23 cellular contexts compared by ENCODE assay signal in the genomic region with DNA sequence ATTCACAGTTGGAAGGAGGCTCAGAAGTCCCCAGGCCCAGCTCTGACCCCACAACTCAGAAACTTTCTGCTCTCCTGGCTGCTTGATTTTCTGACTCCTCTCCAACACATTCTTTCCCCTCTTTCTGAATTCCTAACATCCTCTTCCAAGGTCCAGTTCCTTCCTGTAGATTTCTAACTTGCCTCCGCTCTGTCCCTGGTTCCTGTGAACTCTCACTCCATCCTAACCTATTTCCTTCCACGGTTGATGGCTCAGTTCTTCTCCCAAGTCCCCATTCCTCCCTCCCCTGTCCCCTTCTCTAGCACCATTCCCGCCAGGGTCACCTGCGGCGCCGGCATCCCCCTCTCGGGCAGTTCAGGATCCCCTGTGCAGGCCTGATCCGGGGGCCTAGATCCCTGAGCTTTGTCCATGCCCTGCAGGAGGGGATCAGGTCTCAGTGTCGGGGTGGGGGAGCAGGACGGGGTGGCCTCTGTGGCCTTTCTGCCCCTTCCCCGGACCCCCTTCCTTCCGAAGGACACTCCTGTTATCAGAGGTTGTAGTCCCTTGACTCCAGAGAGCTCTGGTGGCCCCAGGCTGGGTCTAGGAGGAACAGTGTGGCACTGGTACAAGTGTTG. TPM values are rescaled to one million over a fixed set of nuclear protein-coding genes. Genes with fewer than 3 reads are reported as not detected.
DNase-seq lines count a peak whose midpoint lies in the region; ATAC-seq and TF ChIP-seq lines count a peak whose summit lies in the region.
"Had no signal": no experiment of that assay in that cellular context is flagged by ENCODE, and none has a peak within 500 bp of the region (broad histone marks: within the 10 kb centered on the region; RNA-seq: fewer than 3 reads in every experiment).

No MANE protein-coding gene starts in this region.

- peaks cover 28 to 38% of the 10 kb centered on the region in 2 donors for H3K27me3 Mint-ChIP-seq in natural killer cell treated with Interleukin-12 subunit alpha and Interleukin-12 subunit beta and Interleukin-15 and Interleukin-18, amount 100 ng/mL, for 72 hours
- peaks cover 20 to 23% of the 10 kb centered on the region in 2 donors for H3K27me3 Mint-ChIP-seq in natural killer cell (ENCODE audit: low read depth in 2 of 2)

- no peaks in the 10 kb centered on the region for H3K4me1 Mint-ChIP-seq in natural killer cell treated with Interleukin-12 subunit alpha and Interleukin-12 subunit beta and Interleukin-15 and Interleukin-18, amount 100 ng/mL, for 72 hours (ENCODE audit: low read depth in 2 of 2)
- no peaks in the 10 kb centered on the region for H3K4me1 Mint-ChIP-seq in natural killer cell

- H3K9me3 ChIP-seq in A673 (ENCODE audit: low read depth, low read length, poor library complexity, severe bottlenecking), result no peaks in the 10 kb centered on the region
- H3K9me3 ChIP-seq: A549, BLaER1, lower lobe of right lung, sigmoid colon, SK-N-SH, thoracic aorta had no signal

- no peaks in the 10 kb centered on the region for H3K9me3 Mint-ChIP-seq in natural killer cell treated with Interleukin-12 subunit alpha and Interleukin-12 subunit beta and Interleukin-15 and Interleukin-18, amount 100 ng/mL, for 72 hours
- H3K9me3 Mint-ChIP-seq in natural killer cell, result no peaks in the 10 kb centered on the region
- H3K9me3 Mint-ChIP-seq: dendritic cell treated with granulocyte-macrophage colony-stimulating factor and Interleukin-4, amounts not matched to agents 40 ng/mL and 50 ng/mL, for 4 days; WTC11 had no signal

- H3K36me3 ChIP-seq in A673 (ENCODE audit: insufficient read depth, low read length, poor library complexity, severe bottlenecking), result peaks cover 64% of the 10 kb centered on the region
- H3K36me3 ChIP-seq: BLaER1 had no signal

- POLR2A ChIA-PET in A673 (lab: Charles Lee; ENCODE audit: low non-redundant PET), result interaction anchor here (0.6 kb wide), 1 partner anchor 123 kb away, joined by 3 read pairs; no protein-coding TSS in a partner anchor

- TF ChIP-seq CTCF in natural killer cell (IDR thresholded peaks at IDR 0.05) (no peak), A673 (conservative IDR thresholded peaks at IDR 0.05; ENCODE audit: low read depth, low read length) (no peak)

- no peaks in the 10 kb centered on the region for H3K36me3 Mint-ChIP-seq in natural killer cell treated with Interleukin-12 subunit alpha and Interleukin-12 subunit beta and Interleukin-15 and Interleukin-18, amount 100 ng/mL, for 72 hours
- H3K36me3 Mint-ChIP-seq in natural killer cell, result no peaks in the 10 kb centered on the region

- no TSS peak for BruUV-seq in A673 (replicated peaks; lab: Mats Ljungman, UMichigan)

- H3K27me3 ChIP-seq in layer of hippocampus (ENCODE audit: control insufficient read depth, insufficient read depth, low read length) (no peaks in the 10 kb centered on the region), A673 (replicated peaks; ENCODE audit: insufficient read depth, low read depth, low read length, poor library complexity) (no peaks in the 10 kb centered on the region)
- H3K27me3 ChIP-seq: BLaER1, sigmoid colon had no signal

- ATAC-seq in natural killer cell treated with Interleukin-12 subunit alpha and Interleukin-12 subunit beta and Interleukin-15 and Interleukin-18, amount 100 ng/mL, for 72 hours, result no peak
- no peak for ATAC-seq in natural killer cell
- ATAC-seq: foreskin keratinocyte, WTC11 had no signal

- CTCF ChIA-PET in A673 (lab: Charles Lee), result interaction anchor here (0.6 kb wide), 1 partner anchor 751 kb away, joined by 3 read pairs; no protein-coding TSS in a partner anchor

- intact Hi-C loops in natural killer cell (cut with micrococcal nuclease), result no loop called here
- intact Hi-C loops in A673 (cut with micrococcal nuclease; ENCODE audit: unreplicated experiment), result no loop called here

- H3K27ac ChIP-seq in layer of hippocampus (ENCODE audit: low read depth, low read length) (peak overlapping the region; percentile 90), substantia nigra (ENCODE audit: low read depth, low read length, poor library complexity, severe bottlenecking) (peak overlapping the region; percentile 10), A673 (ENCODE audit: low read depth, low read length, poor library complexity, severe bottlenecking) (no peak overlapping the region)
- H3K27ac ChIP-seq: A549, BLaER1, epithelial cell of prostate, foreskin keratinocyte, lower lobe of right lung, thoracic aorta had no signal

- peaks cover 4% of the 10 kb centered on the region for H3K4me1 ChIP-seq in A673 (ENCODE audit: insufficient read depth, low read length, poor library complexity, severe bottlenecking)
- H3K4me1 ChIP-seq: A549, foreskin keratinocyte, lower lobe of right lung had no signal

- H3K4me3 ChIP-seq in A673 (ENCODE audit: low read depth, low read length, poor library complexity, severe bottlenecking), result no peak overlapping the region
- H3K4me3 ChIP-seq: A549, BLaER1, lower lobe of right lung, sigmoid colon, thoracic aorta had no signal

- DNase-seq in natural killer cell treated with Interleukin-12 subunit alpha and Interleukin-12 subunit beta and Interleukin-15 and Interleukin-18, amount 100 ng/mL, for 72 hours (ENCODE audit: low spot score), result peak; percentile 31
- no peak for DNase-seq in natural killer cell
- no peak for DNase-seq in substantia nigra (lab: John Stamatoyannopoulos, UW)
- no peak for DNase-seq in A673 (ENCODE audit: low spot score)
- no peak for DNase-seq in SIG-M5 (lab: John Stamatoyannopoulos, UW)
- DNase-seq: activated CD4-positive, alpha-beta T cell treated with anti-CD3 and anti-CD28 coated beads, Interleukin-2, amount 50 U/mL, for 4 hours; activated gamma-delta T cell; Calu3; foreskin keratinocyte; hypothalamus; lower lobe of right lung; NCI-H2107; sigmoid colon; SK-N-SH had no signal

- H3K4me3 Mint-ChIP-seq in natural killer cell treated with Interleukin-12 subunit alpha and Interleukin-12 subunit beta and Interleukin-15 and Interleukin-18, amount 100 ng/mL, for 72 hours, result no peak overlapping the region
- H3K4me3 Mint-ChIP-seq in natural killer cell, result no peak overlapping the region
- H3K4me3 Mint-ChIP-seq: dendritic cell treated with granulocyte-macrophage colony-stimulating factor and Interleukin-4, amounts not matched to agents 40 ng/mL and 50 ng/mL, for 4 days; WTC11 had no signal

- no peak overlapping the region for H3K27ac Mint-ChIP-seq in natural killer cell treated with Interleukin-12 subunit alpha and Interleukin-12 subunit beta and Interleukin-15 and Interleukin-18, amount 100 ng/mL, for 72 hours
- H3K27ac Mint-ChIP-seq in natural killer cell, result no peak overlapping the region
- H3K27ac Mint-ChIP-seq: dendritic cell treated with granulocyte-macrophage colony-stimulating factor and Interleukin-4, amounts not matched to agents 40 ng/mL and 50 ng/mL, for 4 days; WTC11 had no signal

RNA-seq across cellular contexts. Expression of a gene that starts 6.0 kb away (rescaled TPM):
- total RNA-seq in natural killer cell treated with Interleukin-12 subunit alpha and Interleukin-12 subunit beta and Interleukin-15 and Interleukin-18, amount 100 ng/mL, for 72 hours, result under 1 TPM in 1 of 2 donors, not detected in 1; 0.42 TPM
- under 1 TPM in 2 of 3 donors, not detected in 1; 0.28 to 1.00 TPM for total RNA-seq in natural killer cell
- 23.0 and 28.4 TPM in 2 replicates for total RNA-seq in A673 (2021)

RNA-seq across cellular contexts. Expression of a gene that starts 6.3 kb away (rescaled TPM):
- not detected for total RNA-seq in natural killer cell treated with Interleukin-12 subunit alpha and Interleukin-12 subunit beta and Interleukin-15 and Interleukin-18, amount 100 ng/mL, for 72 hours
- total RNA-seq in natural killer cell (not detected), A673 (2021) (55.9 and 60.9 TPM in 2 replicates)
- total RNA-seq: Calu3 had no signal

RNA-seq across cellular contexts. Expression of a gene that starts 13.9 kb away (rescaled TPM):
- not detected for total RNA-seq in natural killer cell treated with Interleukin-12 subunit alpha and Interleukin-12 subunit beta and Interleukin-15 and Interleukin-18, amount 100 ng/mL, for 72 hours
- not detected for total RNA-seq in natural killer cell
- total RNA-seq in A673 (2021), result not detected in 2 replicates
- total RNA-seq: bronchial epithelial cell, Calu3, foreskin keratinocyte, lower lobe of right lung, NCI-H460, sigmoid colon, thoracic aorta had no signal

RNA-seq across cellular contexts. Expression of a gene that starts 18.2 kb away (rescaled TPM):
- not detected for total RNA-seq in natural killer cell treated with Interleukin-12 subunit alpha and Interleukin-12 subunit beta and Interleukin-15 and Interleukin-18, amount 100 ng/mL, for 72 hours
- total RNA-seq in natural killer cell (1 to 10 TPM in 2 of 3 donors, not detected in 1; 2.9 to 4.5 TPM), A673 (2021) (not detected in 2 replicates)
- total RNA-seq: bronchial epithelial cell, Calu3, foreskin keratinocyte, NCI-H460 had no signal

RNA-seq across cellular contexts. Expression of a gene that starts 37.4 kb away (rescaled TPM):
- total RNA-seq in natural killer cell treated with Interleukin-12 subunit alpha and Interleukin-12 subunit beta and Interleukin-15 and Interleukin-18, amount 100 ng/mL, for 72 hours, result 100 to 1,000 TPM; 182 to 274 TPM
- total RNA-seq in natural killer cell, result 100 to 1,000 TPM; 226 to 261 (median 238) TPM
- total RNA-seq in A673 (2021), result 275 and 287 TPM in 2 replicates

Comparison
In these comparisons a context has a peak if more than half of its experiments do, and no peak if none do; other contexts are left out.
1. RNA of a gene that starts 6.0 kb away (total RNA-seq): 23.0 to 28.4 TPM in A673; 0.42 TPM in natural killer cell treated with Interleukin-12 subunit alpha and Interleukin-12 subunit beta and Interleukin-15 and Interleukin-18, amount 100 ng/mL, for 72 hours and 0.28 to 1.00 TPM in natural killer cell; every median in the first group is over 10 times any median in the second.
2. RNA of a gene that starts 6.3 kb away (total RNA-seq): 55.9 to 60.9 TPM in A673; not detected in natural killer cell treated with Interleukin-12 subunit alpha and Interleukin-12 subunit beta and Interleukin-15 and Interleukin-18, amount 100 ng/mL, for 72 hours and not detected in natural killer cell; every median in the first group is over 10 times any median in the second.